ENCODE assay signal across 26 cellular contexts in the genomic region with DNA sequence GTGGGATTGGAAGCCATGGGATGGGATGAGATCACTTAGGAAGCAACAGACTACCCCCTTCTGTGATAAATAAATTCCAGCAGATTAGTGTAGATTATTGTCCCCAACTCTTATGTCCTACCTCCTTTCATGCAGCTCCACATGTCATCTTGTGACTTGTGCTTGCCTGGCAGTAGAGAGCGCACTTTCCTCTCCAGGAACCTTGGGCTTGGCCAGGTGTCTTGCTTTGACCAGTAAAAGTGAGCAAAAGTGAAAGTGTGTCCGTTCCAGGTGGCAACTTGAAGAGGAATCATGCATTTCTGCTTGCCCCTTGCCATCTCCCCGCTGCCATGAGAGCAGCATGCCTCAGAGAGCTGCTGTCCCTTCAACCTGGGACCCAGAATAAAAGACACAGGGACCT.
DNase-seq lines count a peak whose midpoint lies in the region; ATAC-seq and TF ChIP-seq lines count a peak whose summit lies in the region.
"Had no signal": no experiment of that assay in that cellular context is flagged by ENCODE, and none has a peak within 500 bp of the region (broad histone marks: within the 10 kb centered on the region; RNA-seq: fewer than 3 reads in every experiment).

No MANE protein-coding gene starts in this region.

- CTCF ChIA-PET in Calu3 (lab: Charles Lee): no interaction called here

- H3K36me3 Mint-ChIP-seq in Calu3 (ENCODE audit: insufficient read depth, unreplicated experiment): no peaks in the 10 kb centered on the region
- H3K36me3 Mint-ChIP-seq in H9 (ENCODE audit: insufficient read depth in 1 of 3, low read depth in 3 of 3): no peaks in the 10 kb centered on the region
- H3K36me3 Mint-ChIP-seq: activated naive CD8-positive, alpha-beta T cell treated with anti-CD3 and anti-CD28 coated beads, Interleukin-2, amount 10 ng/mL, durations not matched to agents 7 days and 5 days; CD4-positive, alpha-beta memory T cell; neural progenitor cell had no signal

- H3K36me3 ChIP-seq in OCI-LY1 (ENCODE audit: insufficient read depth, low read length) (no peaks in the 10 kb centered on the region), colonic mucosa (no peaks in the 10 kb centered on the region)
- H3K36me3 ChIP-seq: MG63, neural progenitor cell, sigmoid colon had no signal

- no peaks in the 10 kb centered on the region for H3F3A ChIP-seq in OCI-LY1 (ENCODE audit: insufficient read depth, low read length)

- H3K4me1 ChIP-seq in H9 (ENCODE audit: insufficient read depth, low read length) (no peaks in the 10 kb centered on the region), OCI-LY1 (ENCODE audit: insufficient read depth, low read length, severe bottlenecking) (no peaks in the 10 kb centered on the region), colonic mucosa (no peaks in the 10 kb centered on the region)
- H3K4me1 ChIP-seq: neural progenitor cell, sigmoid colon had no signal

- H3K9me3 ChIP-seq in H9 (ENCODE audit: control insufficient read depth, low read depth, low read length) (no peaks in the 10 kb centered on the region), OCI-LY1 (ENCODE audit: low read length) (no peaks in the 10 kb centered on the region), colonic mucosa (no peaks in the 10 kb centered on the region)
- H3K9me3 ChIP-seq: MG63, sigmoid colon had no signal

- no peak overlapping the region for H3K14ac ChIP-seq in H9 (ENCODE audit: insufficient read depth, low read length)

- no peak overlapping the region for H4K8ac ChIP-seq in H9 (replicated peaks; ENCODE audit: insufficient read length, low read depth, low read length)

- H3K4me2 ChIP-seq in H9 (ENCODE audit: insufficient read depth, insufficient read length, low read length) (no peak overlapping the region), OCI-LY1 (ENCODE audit: low read length) (no peak overlapping the region)
- H3K4me2 ChIP-seq: neural progenitor cell had no signal

- no peak overlapping the region for H2BK20ac ChIP-seq in H9 (ENCODE audit: low read depth, low read length, poor library complexity, severe bottlenecking)

- H3K27me3 ChIP-seq in H9 (ENCODE audit: insufficient read depth, low read length): no peaks in the 10 kb centered on the region
- H3K27me3 ChIP-seq in OCI-LY1 (ENCODE audit: insufficient read depth, low read length): no peaks in the 10 kb centered on the region
- no peaks in the 10 kb centered on the region for H3K27me3 ChIP-seq in colonic mucosa
- H3K27me3 ChIP-seq: dorsolateral prefrontal cortex, MG63, neural progenitor cell had no signal

- H2BK12ac ChIP-seq in H9 (ENCODE audit: insufficient read length, low read depth, low read length): no peak overlapping the region

- H3K18ac ChIP-seq in H9 (ENCODE audit: insufficient read length, low read depth, low read length): no peak overlapping the region

- H2AFZ ChIP-seq in H9 (ENCODE audit: low read length) (no peak overlapping the region), OCI-LY1 (ENCODE audit: low read length) (no peak overlapping the region)
- H2AFZ ChIP-seq: neural progenitor cell had no signal

- H4K5ac ChIP-seq in H9 (ENCODE audit: insufficient read length, low read depth, low read length): no peak overlapping the region

- no peaks in the 10 kb centered on the region for H3K79me1 ChIP-seq in H9 (ENCODE audit: insufficient read depth, low read depth, low read length, poor library complexity, severe bottlenecking)

- no peak overlapping the region for H3K4me3 ChIP-seq in OCI-LY1 (ENCODE audit: low read depth, low read length, poor library complexity, severe bottlenecking)
- H3K4me3 ChIP-seq in colonic mucosa: no peak overlapping the region
- H3K4me3 ChIP-seq: dorsolateral prefrontal cortex, MG63, neural progenitor cell, sigmoid colon had no signal

- H4K91ac ChIP-seq in H9 (ENCODE audit: insufficient read length, low read depth, low read length): no peak overlapping the region

- DNase-seq in Calu3 (peak; percentile 3), H9 (no peak), colonic mucosa (peak; percentile 32), DMS114 treated with DMSO at 0.1 percent for 48 hours (lab: John Stamatoyannopoulos, UW; ENCODE audit: unreplicated experiment) (no peak), sciatic nerve (ENCODE audit: low spot score) (no peak), D341Med (ENCODE audit: low spot score) (no peak), epidermal melanocyte (ENCODE audit: insufficient read length, low spot score) (no peak)
- DNase-seq: activated CD8-positive, alpha-beta T cell treated with anti-CD3 and anti-CD28 coated beads for 36 hours; activated effector memory CD4-positive, alpha-beta T cell treated with Interleukin-2 at 50 U/mL for 16 hours; activated naive CD8-positive, alpha-beta T cell treated with anti-CD3 and anti-CD28 coated beads, Interleukin-2, amount 10 ng/mL, durations not matched to agents 7 days and 5 days; AML-193; CD4-positive, alpha-beta memory T cell; central memory CD4-positive, alpha-beta T cell; dorsolateral prefrontal cortex; head of caudate nucleus; mammary epithelial cell; MG63; NCI-H1694; NCI-H524 treated with DMSO at 0.1 percent for 48 hours; posterior cingulate gyrus; sigmoid colon; SW 1271 had no signal

- H3K79me2 ChIP-seq in H9 (ENCODE audit: insufficient read depth, low read length) (no peaks in the 10 kb centered on the region), OCI-LY1 (ENCODE audit: insufficient read depth, low read length) (no peaks in the 10 kb centered on the region)

- H4K20me1 ChIP-seq in H9 (ENCODE audit: control insufficient read depth, insufficient read depth, insufficient read length): no peaks in the 10 kb centered on the region
- no peaks in the 10 kb centered on the region for H4K20me1 ChIP-seq in OCI-LY1 (ENCODE audit: insufficient read depth, low read length)

- no CpG with 5 or more reads among the region's 3 CpGs for WGBS in H9 (ENCODE audit: extremely low coverage, insufficient read length, low lambda C conversion rate)

- no peak overlapping the region for H2AK5ac ChIP-seq in H9 (ENCODE audit: insufficient read length, low read length)

- no peak for TF ChIP-seq CTCF in Calu3 (IDR thresholded peaks at IDR 0.05; ENCODE audit: unreplicated experiment)
- TF ChIP-seq CTCF in H9 (conservative IDR thresholded peaks at IDR 0.05): peak; percentile 26; the same call in 2 of the 3 replicates
- peak; percentile 19; the same call in 1 of the 2 replicates for TF ChIP-seq CTCF in OCI-LY1 (IDR thresholded peaks at IDR 0.05; ENCODE audit: low read length)
- TF ChIP-seq CTCF in colonic mucosa (IDR thresholded peaks at IDR 0.05): no peak

- H3K56ac ChIP-seq in H9 (ENCODE audit: insufficient read length, low read depth, low read length): no peak overlapping the region

- no peak overlapping the region for H3K4ac ChIP-seq in H9 (ENCODE audit: low read depth, low read length)

- H3K4me3 Mint-ChIP-seq in Calu3 (ENCODE audit: low read depth, unreplicated experiment) (no peak overlapping the region), H9 (no peak overlapping the region)
- H3K4me3 Mint-ChIP-seq: activated CD8-positive, alpha-beta T cell treated with anti-CD3 and anti-CD28 coated beads for 36 hours; activated naive CD8-positive, alpha-beta T cell treated with anti-CD3 and anti-CD28 coated beads, Interleukin-2, amount 10 ng/mL, durations not matched to agents 7 days and 5 days; CD4-positive, alpha-beta memory T cell; neural progenitor cell had no signal

- no peak overlapping the region for H2BK5ac ChIP-seq in H9 (ENCODE audit: insufficient read length, low read length)

- ATAC-seq in sciatic nerve: no peak
- ATAC-seq: activated CD4-positive, CD25-positive, alpha-beta regulatory T cell treated with anti-CD3 and anti-CD28 coated beads, Interleukin-2, amount 50 U/mL, for 24 hours; activated CD8-positive, alpha-beta T cell treated with anti-CD3 and anti-CD28 coated beads for 36 hours; Right ventricle myocardium inferior had no signal

- H3K9me3 Mint-ChIP-seq in Calu3 (ENCODE audit: low read depth, unreplicated experiment) (no peaks in the 10 kb centered on the region), H9 (no peaks in the 10 kb centered on the region)
- H3K9me3 Mint-ChIP-seq: activated CD8-positive, alpha-beta T cell treated with anti-CD3 and anti-CD28 coated beads for 36 hours; activated naive CD8-positive, alpha-beta T cell treated with anti-CD3 and anti-CD28 coated beads, Interleukin-2, amount 10 ng/mL, durations not matched to agents 7 days and 5 days; neural progenitor cell had no signal

- BruUV-seq in Calu3 (replicated peaks; lab: Mats Ljungman, UMichigan): no TSS peak

- no peaks in the 10 kb centered on the region for H3K23me2 ChIP-seq in H9 (ENCODE audit: insufficient read length, low read depth, low read length, poor library complexity, severe bottlenecking)

- H3K27me3 Mint-ChIP-seq in Calu3 (ENCODE audit: unreplicated experiment) (peaks cover 38% of the 10 kb centered on the region), H9 (ENCODE audit: low read depth) (no peaks in the 10 kb centered on the region)
- H3K27me3 Mint-ChIP-seq: activated CD8-positive, alpha-beta T cell treated with anti-CD3 and anti-CD28 coated beads for 36 hours had no signal

- H2BK120ac ChIP-seq in H9 (ENCODE audit: low read depth, low read length, poor library complexity, severe bottlenecking): no peak overlapping the region

- intact Hi-C loops in Calu3 (cut with micrococcal nuclease; ENCODE audit: unreplicated experiment) (no loop called here), colonic mucosa (cut with DNase I) (no loop called here), sciatic nerve (cut with DNase I) (no loop called here)

- H3K9ac ChIP-seq in H9 (ENCODE audit: extremely low read depth, insufficient read length, low read length) (no peak overlapping the region), OCI-LY1 (ENCODE audit: low read length) (no peak overlapping the region), colonic mucosa (ENCODE audit: low read depth in 2 of 2, low read length in 2 of 2) (no peak overlapping the region)
- H3K9ac ChIP-seq: neural progenitor cell had no signal

- H3K9me2 ChIP-seq in OCI-LY1 (ENCODE audit: low read depth, low read length): no peaks in the 10 kb centered on the region

- H3K4me1 Mint-ChIP-seq in Calu3 (ENCODE audit: low read depth, unreplicated experiment) (no peaks in the 10 kb centered on the region), H9 (no peaks in the 10 kb centered on the region)
- H3K4me1 Mint-ChIP-seq: CD4-positive, alpha-beta memory T cell; neural progenitor cell had no signal

- H3K27ac ChIP-seq in H9 (ENCODE audit: insufficient read length, low read depth, low read length) (no peak overlapping the region), OCI-LY1 (ENCODE audit: low read depth, low read length, poor library complexity, severe bottlenecking) (no peak overlapping the region), colonic mucosa (no peak overlapping the region)
- H3K27ac ChIP-seq: dorsolateral prefrontal cortex, neural progenitor cell, sigmoid colon had no signal

- no peak overlapping the region for H3K23ac ChIP-seq in H9 (ENCODE audit: insufficient read length, low read depth, low read length)

- H3K27ac Mint-ChIP-seq in Calu3 (ENCODE audit: unreplicated experiment) (no peak overlapping the region), H9 (no peak overlapping the region; a peak in 1 of 7 replicates)
- H3K27ac Mint-ChIP-seq: activated CD8-positive, alpha-beta T cell treated with anti-CD3 and anti-CD28 coated beads for 36 hours; activated naive CD8-positive, alpha-beta T cell treated with anti-CD3 and anti-CD28 coated beads, Interleukin-2, amount 10 ng/mL, durations not matched to agents 7 days and 5 days; neural progenitor cell had no signal

- no peak overlapping the region for H2BK15ac ChIP-seq in H9 (ENCODE audit: low read depth, low read length)

- H3T11ph ChIP-seq in H9 (ENCODE audit: low read length): no peak overlapping the region

Comparison
In these comparisons a context has a peak if more than half of its experiments do, and no peak if none do; other contexts are left out.
1. DNase-seq: peak in Calu3 (single experiment) and colonic mucosa (single experiment); none in H9 (single experiment), DMS114 treated with DMSO at 0.1 percent for 48 hours (single experiment), sciatic nerve (single experiment), D341Med (single experiment) and epidermal melanocyte (single experiment).
2. CTCF ChIP-seq: peak in H9 (single experiment) and OCI-LY1 (single experiment); none in Calu3 (single experiment) and colonic mucosa (single experiment).